8 cellular contexts compared by ENCODE assay signal in genomic region chr11:22193348-22194051, GRCh38. TPM values are rescaled to one million over a fixed set of nuclear protein-coding genes. Genes with fewer than 3 reads are reported as not detected.
A peak's percentile ranks its signal among the peaks of the same experiment; 100 is the strongest.
DNase-seq lines count a peak whose midpoint lies in the region; ATAC-seq and TF ChIP-seq lines count a peak whose summit lies in the region.

No MANE protein-coding gene starts in this region.

- H3K27me3 Mint-ChIP-seq in activated CD4-positive, alpha-beta T cell treated with anti-CD3 and anti-CD28 coated beads, Interleukin-2, amount 10 ng/mL, durations not matched to agents 24 days and 14 days, result peaks cover 33% of the 10 kb centered on the region

- intact Hi-C loops in activated CD4-positive, alpha-beta T cell treated with anti-CD3 and anti-CD28 coated beads, Interleukin-2, amount 10 ng/mL, durations not matched to agents 24 days and 14 days (cut with micrococcal nuclease), result no loop called here
- intact Hi-C loops in Right ventricle myocardium superior (cut with DNase I), result no loop called here

- peak overlapping the region; percentile 62 for H3K4me3 Mint-ChIP-seq in activated CD4-positive, alpha-beta T cell treated with anti-CD3 and anti-CD28 coated beads, Interleukin-2, amount 10 ng/mL, durations not matched to agents 24 days and 14 days

- DNase-seq in activated CD4-positive, alpha-beta T cell treated with anti-CD3 and anti-CD28 coated beads, Interleukin-2, amount 10 ng/mL, durations not matched to agents 24 days and 14 days, result no peak
- no peak for DNase-seq in activated CD4-positive, alpha-beta T cell treated with anti-CD3 and anti-CD28 coated beads, Interleukin-2, amount 50 U/mL, for 4 hours
- peak; percentile 46 for DNase-seq in Right ventricle myocardium superior
- DNase-seq in occipital lobe (lab: John Stamatoyannopoulos, UW), result peak; percentile 43
- no peak for DNase-seq in mesenteric fat pad (ENCODE audit: low spot score)
- DNase-seq in kidney glomerular epithelial cell (lab: John Stamatoyannopoulos, UW), result no peak

- no peaks in the 10 kb centered on the region for H3K9me3 Mint-ChIP-seq in activated CD4-positive, alpha-beta T cell treated with anti-CD3 and anti-CD28 coated beads, Interleukin-2, amount 10 ng/mL, durations not matched to agents 24 days and 14 days

- H3K4me1 Mint-ChIP-seq in activated CD4-positive, alpha-beta T cell treated with anti-CD3 and anti-CD28 coated beads, Interleukin-2, amount 10 ng/mL, durations not matched to agents 24 days and 14 days, result peaks cover 2% of the 10 kb centered on the region

- ATAC-seq in HG02884 (IDR thresholded peaks at IDR 0.05; ENCODE audit: unreplicated experiment) (peak; percentile 16), SK-N-SH treated with all-trans-retinoic acid at 6 μM for 48 hours (peak; percentile 66), Right ventricle myocardium superior (ENCODE audit: poor library complexity) (peak; percentile 58)

- no peaks in the 10 kb centered on the region for H3K36me3 Mint-ChIP-seq in activated CD4-positive, alpha-beta T cell treated with anti-CD3 and anti-CD28 coated beads, Interleukin-2, amount 10 ng/mL, durations not matched to agents 24 days and 14 days (ENCODE audit: low read depth)

- no peak overlapping the region for H3K27ac Mint-ChIP-seq in activated CD4-positive, alpha-beta T cell treated with anti-CD3 and anti-CD28 coated beads, Interleukin-2, amount 10 ng/mL, durations not matched to agents 24 days and 14 days

TF ChIP-seq in SK-N-SH treated with all-trans-retinoic acid at 6 μM for 48 hours, 23 proteins besides CTCF, POLR2A, EP300 and RAD21:
- TF ChIP-seq TOX (CRISPR knock-in tag; IDR thresholded peaks at IDR 0.05; ENCODE audit: borderline replicate concordance), result no peak
- no peak for TF ChIP-seq PATZ1 (CRISPR knock-in tag; IDR thresholded peaks at IDR 0.05; ENCODE audit: borderline replicate concordance)
- no peak for TF ChIP-seq ZNF70 (CRISPR knock-in tag; IDR thresholded peaks at IDR 0.05)
- TF ChIP-seq, protein P1, sequence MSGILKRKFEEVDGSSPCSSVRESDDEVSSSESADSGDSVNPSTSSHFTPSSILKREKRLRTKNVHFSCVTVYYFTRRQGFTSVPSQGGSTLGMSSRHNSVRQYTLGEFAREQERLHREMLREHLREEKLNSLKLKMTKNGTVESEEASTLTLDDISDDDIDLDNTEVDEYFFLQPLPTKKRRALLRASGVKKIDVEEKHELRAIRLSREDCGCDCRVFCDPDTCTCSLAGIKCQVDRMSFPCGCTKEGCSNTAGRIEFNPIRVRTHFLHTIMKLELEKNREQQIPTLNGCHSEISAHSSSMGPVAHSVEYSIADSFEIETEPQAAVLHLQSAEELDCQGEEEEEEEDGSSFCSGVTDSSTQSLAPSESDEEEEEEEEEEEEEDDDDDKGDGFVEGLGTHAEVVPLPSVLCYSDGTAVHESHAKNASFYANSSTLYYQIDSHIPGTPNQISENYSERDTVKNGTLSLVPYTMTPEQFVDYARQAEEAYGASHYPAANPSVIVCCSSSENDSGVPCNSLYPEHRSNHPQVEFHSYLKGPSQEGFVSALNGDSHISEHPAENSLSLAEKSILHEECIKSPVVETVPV (CRISPR knock-in tag; IDR thresholded peaks at IDR 0.05), result no peak
- no peak for TF ChIP-seq ARNTL (CRISPR knock-in tag; IDR thresholded peaks at IDR 0.05; ENCODE audit: borderline replicate concordance, low read depth)
- no peak for TF ChIP-seq SNAI2 (CRISPR knock-in tag; IDR thresholded peaks at IDR 0.05)
- no peak for TF ChIP-seq CSDC2 (CRISPR knock-in tag; IDR thresholded peaks at IDR 0.05)
- TF ChIP-seq ISL1 (CRISPR knock-in tag; IDR thresholded peaks at IDR 0.05), result no peak
- no peak for TF ChIP-seq TCF4 (CRISPR knock-in tag; IDR thresholded peaks at IDR 0.05; ENCODE audit: borderline replicate concordance)
- TF ChIP-seq ZC3H10 (CRISPR knock-in tag; IDR thresholded peaks at IDR 0.05), result no peak
- no peak for TF ChIP-seq ZFP30 (CRISPR knock-in tag; IDR thresholded peaks at IDR 0.05)
- no peak for TF ChIP-seq ZNF565 (CRISPR knock-in tag; conservative IDR thresholded peaks at IDR 0.05; ENCODE audit: low read depth)
- no peak for TF ChIP-seq CREB5 (CRISPR knock-in tag; IDR thresholded peaks at IDR 0.05; ENCODE audit: low read depth)
- no peak for TF ChIP-seq BACH2 (CRISPR knock-in tag; IDR thresholded peaks at IDR 0.05; ENCODE audit: borderline replicate concordance)

RNA-seq across cellular contexts. Expression of gene ANO5, which starts 0.6 kb away (rescaled TPM):
- total RNA-seq in activated CD4-positive, alpha-beta T cell treated with anti-CD3 and anti-CD28 coated beads, Interleukin-2, amount 10 ng/mL, durations not matched to agents 24 days and 14 days, result not detected in 2 replicates
- total RNA-seq in Right ventricle myocardium superior (68.9 TPM), occipital lobe (26.8 TPM), mesenteric fat pad (1.2 TPM)

Comparison
In these comparisons a context has a peak if more than half of its experiments do, and no peak if none do; other contexts are left out.
1. DNase-seq: peak in Right ventricle myocardium superior (single experiment) and occipital lobe (single experiment); none in activated CD4-positive, alpha-beta T cell treated with anti-CD3 and anti-CD28 coated beads, Interleukin-2, amount 10 ng/mL, durations not matched to agents 24 days and 14 days (single experiment), activated CD4-positive, alpha-beta T cell treated with anti-CD3 and anti-CD28 coated beads, Interleukin-2, amount 50 U/mL, for 4 hours (0 of 2), mesenteric fat pad (single experiment) and kidney glomerular epithelial cell (single experiment).
2. ATAC-seq: peak in every context shown above with its lines; median percentile 66 in SK-N-SH treated with all-trans-retinoic acid at 6 μM for 48 hours; 58 in Right ventricle myocardium superior; 16 in HG02884.
3. RNA of gene ANO5, which starts 0.6 kb away (total RNA-seq): 68.9 TPM in Right ventricle myocardium superior (single experiment) and 26.8 TPM in occipital lobe (single experiment); 1.2 TPM in mesenteric fat pad (single experiment) and not detected in activated CD4-positive, alpha-beta T cell treated with anti-CD3 and anti-CD28 coated beads, Interleukin-2, amount 10 ng/mL, durations not matched to agents 24 days and 14 days; every median in the first group is over 10 times any median in the second.